In genomic region chr6:170227996-170228550, GRCh38 we compare ENCODE assay signal across 20 cellular contexts.
DNase-seq lines count a peak whose midpoint lies in the region; ATAC-seq and TF ChIP-seq lines count a peak whose summit lies in the region.
"Had no signal": no experiment of that assay in that cellular context is flagged by ENCODE, and none has a peak within 500 bp of the region (broad histone marks: within the 10 kb centered on the region; RNA-seq: fewer than 3 reads in every experiment).

No MANE protein-coding gene starts in this region.

- H3K27me3 Mint-ChIP-seq in nephron progenitor cell (ENCODE audit: low read depth, poor library complexity) (peaks cover 7% of the 10 kb centered on the region), progenitor cell of endocrine pancreas (peaks cover 26% of the 10 kb centered on the region)
- H3K27me3 Mint-ChIP-seq: CD4-positive, alpha-beta T cell had no signal

- H3K4me3 Mint-ChIP-seq in nephron progenitor cell (no peak overlapping the region), progenitor cell of endocrine pancreas (ENCODE audit: low read depth) (no peak overlapping the region)
- H3K4me3 Mint-ChIP-seq: CD4-positive, alpha-beta T cell; HFFc6 had no signal

- H3K9me3 Mint-ChIP-seq in nephron progenitor cell (no peaks in the 10 kb centered on the region), progenitor cell of endocrine pancreas (ENCODE audit: low read depth) (no peaks in the 10 kb centered on the region)
- H3K9me3 Mint-ChIP-seq: CD4-positive, alpha-beta T cell had no signal

- H3K36me3 Mint-ChIP-seq in nephron progenitor cell (ENCODE audit: low read depth) = no peaks in the 10 kb centered on the region
- no peaks in the 10 kb centered on the region for H3K36me3 Mint-ChIP-seq in progenitor cell of endocrine pancreas (ENCODE audit: insufficient read depth)

- ATAC-seq in HG02678 (IDR thresholded peaks at IDR 0.05; ENCODE audit: unreplicated experiment) = no peak
- ATAC-seq in HG02610 (IDR thresholded peaks at IDR 0.05; ENCODE audit: unreplicated experiment) = no peak
- ATAC-seq: A549 had no signal

- H3K27ac Mint-ChIP-seq in nephron progenitor cell (peak overlapping the region; percentile 43), progenitor cell of endocrine pancreas (peak overlapping the region; percentile 44)
- H3K27ac Mint-ChIP-seq: CD4-positive, alpha-beta T cell; HFFc6 had no signal

- in situ Hi-C loops in G401 (cut with HindIII; ENCODE audit: low sequenced_read_pairs) = no loop called here

- H3K4me1 Mint-ChIP-seq in nephron progenitor cell (peaks cover 85% of the 10 kb centered on the region), progenitor cell of endocrine pancreas (ENCODE audit: low read depth) (peaks cover 29% of the 10 kb centered on the region)

- DNase-seq in G401 (ENCODE audit: low spot score) (peak; percentile 48), RPMI7951 (ENCODE audit: low read depth) (peak; percentile 58), nephron progenitor cell (no peak), progenitor cell of endocrine pancreas (ENCODE audit: low spot score, unreplicated experiment) (no peak), LoVo (ENCODE audit: low spot score) (no peak)
- DNase-seq: CD4-positive, alpha-beta T cell; COR-L47; DMS79; H7; HFFc6; KBM-7; NCI-H1105; NCI-H146; NCI-H2029 treated with DMSO at 0.1 percent for 48 hours; NCI-H226; NCI-H774; NK-92 treated with Interleukin-12 subunit alpha and Interleukin-12 subunit beta, amount 100 ng/mL, for 24 hours had no signal

- TF ChIP-seq CTCF in nephron progenitor cell (IDR thresholded peaks at IDR 0.05) (no peak), progenitor cell of endocrine pancreas (IDR thresholded peaks at IDR 0.05; ENCODE audit: unreplicated experiment) (no peak)

Comparison
In these comparisons a context has a peak if more than half of its experiments do, and no peak if none do; other contexts are left out.
1. DNase-seq: peak in G401 (single experiment) and RPMI7951 (single experiment); none in nephron progenitor cell (single experiment), progenitor cell of endocrine pancreas (single experiment) and LoVo (single experiment).